ENCODE assay signal across 18 cellular contexts in genomic region chr2:62765619-62766376, GRCh38.
"Had no signal": no experiment of that assay in that cellular context is flagged by ENCODE, and none has a peak within 500 bp of the region (broad histone marks: within the 10 kb centered on the region; RNA-seq: fewer than 3 reads in every experiment).

No MANE protein-coding gene starts in this region.

- ATAC-seq: heart left ventricle; stimulated activated naive B cell treated with anti-CD40 and anti-IgM and Interleukin-4, amounts not matched to agents 10 μg/mL and 1 μg/mL and 100 μg/mL, for 72 hours had no signal

- H3K27me3 ChIP-seq: heart left ventricle, transverse colon had no signal

- H3K4me3 ChIP-seq: coronary artery, heart left ventricle, skin epidermis, transverse colon had no signal

- FAIRE-seq: frontal cortex had no signal

- H3K36me3 ChIP-seq: heart left ventricle, transverse colon had no signal

- H3K4me1 ChIP-seq: heart left ventricle had no signal

- H3K27ac ChIP-seq: coronary artery, heart left ventricle, skin epidermis, transverse colon had no signal

- DNase-seq: activated CD4-positive, alpha-beta T cell treated with anti-CD3 and anti-CD28 coated beads, Interleukin-2, amount 50 U/mL, for 1 hour; activated CD4-positive, CD25-positive, alpha-beta regulatory T cell; activated CD8-positive, alpha-beta memory T cell treated with anti-CD3 and anti-CD28 coated beads for 24 hours; activated naive CD4-positive, alpha-beta T cell; activated naive CD8-positive, alpha-beta T cell treated with anti-CD3 and anti-CD28 coated beads, Interleukin-2, amount 10 ng/mL, durations not matched to agents 7 days and 5 days; central memory CD4-positive, alpha-beta T cell; heart left ventricle; immature natural killer cell; nucleus accumbens; stimulated activated CD4-positive, alpha-beta T cell treated with anti-CD3 and anti-CD28 coated beads, Interleukin-15, amount 100 ng/mL, for 24 hours; stimulated activated CD4-positive, alpha-beta T cell treated with anti-CD3 and anti-CD28 coated beads, Interleukin-4, amount 100 ng/mL, for 1 hour; stimulated activated naive B cell treated with anti-CD40 and anti-IgM and Interleukin-4, amounts not matched to agents 10 μg/mL and 1 μg/mL and 100 μg/mL, for 72 hours; substantia nigra; SW 1271; transverse colon had no signal
